1 cellular context compared by ENCODE assay signal in the genomic region with DNA sequence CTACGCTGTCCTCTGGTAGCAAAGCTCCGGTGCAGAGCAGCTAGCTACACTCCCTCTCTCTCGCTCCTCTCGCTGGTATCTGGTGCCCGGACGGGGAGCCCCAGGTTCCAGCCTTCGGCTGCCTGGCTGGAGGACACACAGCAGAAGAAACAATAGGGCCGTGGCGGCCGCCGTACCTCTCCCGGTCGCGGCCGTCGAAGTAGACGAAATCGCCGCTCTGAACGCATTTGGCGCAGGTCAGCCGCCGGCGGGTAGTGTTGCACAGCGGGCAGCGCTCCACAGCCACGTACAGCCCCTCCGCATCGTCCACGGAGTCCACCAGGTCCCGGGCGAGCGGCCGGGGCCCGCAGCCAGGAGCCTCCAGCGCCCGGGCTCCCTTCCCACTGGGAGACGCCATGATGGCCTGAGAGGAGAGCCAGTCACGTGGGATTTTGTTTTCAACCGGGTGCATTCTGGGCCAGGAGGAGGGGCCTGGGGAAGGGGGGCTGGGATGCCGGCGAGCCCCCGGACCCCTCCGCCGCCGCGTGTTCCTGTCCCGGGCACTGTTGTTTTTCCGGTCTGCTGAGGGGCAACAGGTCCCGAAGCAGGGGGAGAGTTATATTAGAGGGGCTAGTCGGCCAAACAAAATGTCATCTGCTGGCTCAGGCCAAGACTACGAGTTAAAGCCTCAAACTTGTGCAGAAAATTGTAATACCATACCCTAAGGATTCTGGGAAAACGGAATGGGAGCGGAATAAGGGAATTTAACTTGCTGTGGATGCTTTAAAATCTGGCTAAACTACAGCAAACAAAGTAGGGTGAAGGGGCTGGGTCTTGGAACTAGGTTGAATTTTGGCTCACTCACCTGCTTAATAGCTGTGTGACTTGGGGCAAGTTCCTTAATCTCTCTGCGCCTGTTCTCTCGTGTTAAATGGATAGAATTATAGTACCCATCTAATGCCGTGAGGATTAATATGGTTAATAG.
TF ChIP-seq lines count a peak whose summit lies in the region.

A gene with protein sequence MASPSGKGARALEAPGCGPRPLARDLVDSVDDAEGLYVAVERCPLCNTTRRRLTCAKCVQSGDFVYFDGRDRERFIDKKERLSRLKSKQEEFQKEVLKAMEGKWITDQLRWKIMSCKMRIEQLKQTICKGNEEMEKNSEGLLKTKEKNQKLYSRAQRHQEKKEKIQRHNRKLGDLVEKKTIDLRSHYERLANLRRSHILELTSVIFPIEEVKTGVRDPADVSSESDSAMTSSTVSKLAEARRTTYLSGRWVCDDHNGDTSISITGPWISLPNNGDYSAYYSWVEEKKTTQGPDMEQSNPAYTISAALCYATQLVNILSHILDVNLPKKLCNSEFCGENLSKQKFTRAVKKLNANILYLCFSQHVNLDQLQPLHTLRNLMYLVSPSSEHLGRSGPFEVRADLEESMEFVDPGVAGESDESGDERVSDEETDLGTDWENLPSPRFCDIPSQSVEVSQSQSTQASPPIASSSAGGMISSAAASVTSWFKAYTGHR (minus strand): TSS at position 405 of the 964 bp plus-strand sequence. CDS start 8 bp downstream, at position 397.

TF ChIP-seq in liver, 16 proteins besides CTCF, POLR2A, EP300 and RAD21:
- TF ChIP-seq, protein P1, sequence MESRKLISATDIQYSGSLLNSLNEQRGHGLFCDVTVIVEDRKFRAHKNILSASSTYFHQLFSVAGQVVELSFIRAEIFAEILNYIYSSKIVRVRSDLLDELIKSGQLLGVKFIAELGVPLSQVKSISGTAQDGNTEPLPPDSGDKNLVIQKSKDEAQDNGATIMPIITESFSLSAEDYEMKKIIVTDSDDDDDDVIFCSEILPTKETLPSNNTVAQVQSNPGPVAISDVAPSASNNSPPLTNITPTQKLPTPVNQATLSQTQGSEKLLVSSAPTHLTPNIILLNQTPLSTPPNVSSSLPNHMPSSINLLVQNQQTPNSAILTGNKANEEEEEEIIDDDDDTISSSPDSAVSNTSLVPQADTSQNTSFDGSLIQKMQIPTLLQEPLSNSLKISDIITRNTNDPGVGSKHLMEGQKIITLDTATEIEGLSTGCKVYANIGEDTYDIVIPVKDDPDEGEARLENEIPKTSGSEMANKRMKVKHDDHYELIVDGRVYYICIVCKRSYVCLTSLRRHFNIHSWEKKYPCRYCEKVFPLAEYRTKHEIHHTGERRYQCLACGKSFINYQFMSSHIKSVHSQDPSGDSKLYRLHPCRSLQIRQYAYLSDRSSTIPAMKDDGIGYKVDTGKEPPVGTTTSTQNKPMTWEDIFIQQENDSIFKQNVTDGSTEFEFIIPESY (IDR thresholded peaks at IDR 0.05), result peak; percentile 71
- TF ChIP-seq HNF4A (conservative IDR thresholded peaks at IDR 0.05) (peak in 1 of 2 donors; percentile 14), JUND (IDR thresholded peaks at IDR 0.05) (no peak), RXRA (IDR thresholded peaks at IDR 0.05) (peak; percentile 12 to 35), YY1 (IDR thresholded peaks at IDR 0.05) (peak; percentile 99), EGR1 (IDR thresholded peaks at IDR 0.05; ENCODE audit: low read depth in 2 of 2) (no peak), SP1 (IDR thresholded peaks at IDR 0.05) (peak; percentile 21), NR2F2 (IDR thresholded peaks at IDR 0.05) (no peak), GABPA (IDR thresholded peaks at IDR 0.05 in 1 of 2, conservative IDR thresholded peaks at IDR 0.05 in 1 of 2) (peak in 1 of 2 donors; percentile 68), TAF1 (conservative IDR thresholded peaks at IDR 0.05) (peak; percentile 49)
- TF ChIP-seq, protein P2, sequence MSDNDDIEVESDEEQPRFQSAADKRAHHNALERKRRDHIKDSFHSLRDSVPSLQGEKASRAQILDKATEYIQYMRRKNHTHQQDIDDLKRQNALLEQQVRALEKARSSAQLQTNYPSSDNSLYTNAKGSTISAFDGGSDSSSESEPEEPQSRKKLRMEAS (IDR thresholded peaks at IDR 0.05), result peak; percentile 81
- TF ChIP-seq, protein P3, sequence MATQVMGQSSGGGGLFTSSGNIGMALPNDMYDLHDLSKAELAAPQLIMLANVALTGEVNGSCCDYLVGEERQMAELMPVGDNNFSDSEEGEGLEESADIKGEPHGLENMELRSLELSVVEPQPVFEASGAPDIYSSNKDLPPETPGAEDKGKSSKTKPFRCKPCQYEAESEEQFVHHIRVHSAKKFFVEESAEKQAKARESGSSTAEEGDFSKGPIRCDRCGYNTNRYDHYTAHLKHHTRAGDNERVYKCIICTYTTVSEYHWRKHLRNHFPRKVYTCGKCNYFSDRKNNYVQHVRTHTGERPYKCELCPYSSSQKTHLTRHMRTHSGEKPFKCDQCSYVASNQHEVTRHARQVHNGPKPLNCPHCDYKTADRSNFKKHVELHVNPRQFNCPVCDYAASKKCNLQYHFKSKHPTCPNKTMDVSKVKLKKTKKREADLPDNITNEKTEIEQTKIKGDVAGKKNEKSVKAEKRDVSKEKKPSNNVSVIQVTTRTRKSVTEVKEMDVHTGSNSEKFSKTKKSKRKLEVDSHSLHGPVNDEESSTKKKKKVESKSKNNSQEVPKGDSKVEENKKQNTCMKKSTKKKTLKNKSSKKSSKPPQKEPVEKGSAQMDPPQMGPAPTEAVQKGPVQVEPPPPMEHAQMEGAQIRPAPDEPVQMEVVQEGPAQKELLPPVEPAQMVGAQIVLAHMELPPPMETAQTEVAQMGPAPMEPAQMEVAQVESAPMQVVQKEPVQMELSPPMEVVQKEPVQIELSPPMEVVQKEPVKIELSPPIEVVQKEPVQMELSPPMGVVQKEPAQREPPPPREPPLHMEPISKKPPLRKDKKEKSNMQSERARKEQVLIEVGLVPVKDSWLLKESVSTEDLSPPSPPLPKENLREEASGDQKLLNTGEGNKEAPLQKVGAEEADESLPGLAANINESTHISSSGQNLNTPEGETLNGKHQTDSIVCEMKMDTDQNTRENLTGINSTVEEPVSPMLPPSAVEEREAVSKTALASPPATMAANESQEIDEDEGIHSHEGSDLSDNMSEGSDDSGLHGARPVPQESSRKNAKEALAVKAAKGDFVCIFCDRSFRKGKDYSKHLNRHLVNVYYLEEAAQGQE (IDR thresholded peaks at IDR 0.05), result peak; percentile 45
